Comparison of ENCODE assay signal across 14 cellular contexts in genomic region chr22:42520663-42521546, GRCh38. TPM values are rescaled to one million over a fixed set of nuclear protein-coding genes. Genes with fewer than 3 reads are reported as not detected.
A peak's percentile ranks its signal among the peaks of the same experiment; 100 is the strongest.
DNase-seq lines count a peak whose midpoint lies in the region; ATAC-seq, FAIRE-seq and TF ChIP-seq lines count a peak whose summit lies in the region.
"Had no signal": no experiment of that assay in that cellular context is flagged by ENCODE, and none has a peak within 500 bp of the region (broad histone marks: within the 10 kb centered on the region; RNA-seq: fewer than 3 reads in every experiment).

No MANE protein-coding gene starts in this region.

- H2BK20ac ChIP-seq in H1 (ENCODE audit: low read length) = no peak overlapping the region

- no peak overlapping the region for H3K4ac ChIP-seq in H1 (replicated peaks; ENCODE audit: insufficient read length, low read depth, low read length)

- intact Hi-C loops in CD8-positive, alpha-beta T cell (cut with DNase I, micrococcal nuclease) = no loop called here

- no peak overlapping the region for H2BK12ac ChIP-seq in H1 (ENCODE audit: low read depth, low read length)

- no peak overlapping the region for H3K14ac ChIP-seq in H1 (ENCODE audit: insufficient read length)

- no peaks in the 10 kb centered on the region for H3K9me3 ChIP-seq in CD8-positive, alpha-beta T cell (ENCODE audit: low read length)
- H3K9me3 ChIP-seq in KOPT-K1 (ENCODE audit: insufficient read depth, low read length, poor library complexity, severe bottlenecking) = no peaks in the 10 kb centered on the region
- no peaks in the 10 kb centered on the region for H3K9me3 ChIP-seq in H1 (ENCODE audit: insufficient read depth in 2 of 2, low read depth in 1 of 2, low read length in 1 of 2)
- no peaks in the 10 kb centered on the region for H3K9me3 ChIP-seq in neural progenitor cell (ENCODE audit: low read depth)
- H3K9me3 ChIP-seq: breast epithelium had no signal

- no peak for TF ChIP-seq EP300 in H1 (IDR thresholded peaks at IDR 0.05; ENCODE audit: borderline replicate concordance in 1 of 2, low read depth in 2 of 2, low read length in 2 of 2)

- peaks cover 4% of the 10 kb centered on the region for H3F3A ChIP-seq in neural progenitor cell (ENCODE audit: low read depth)

- H4K91ac ChIP-seq in H1 (replicated peaks; ENCODE audit: insufficient read length, low read length) = no peak overlapping the region

- peak overlapping the region; percentile 45 for H4K8ac ChIP-seq in H1 (ENCODE audit: extremely low read depth, insufficient read depth, low read length)

- CTCF ChIA-PET in CD8-positive, alpha-beta T cell (lab: Charles Lee) = no interaction called here
- CTCF ChIA-PET in H1 (lab: Charles Lee; ENCODE audit: partially characterized antibody) = no interaction called here

- no peaks in the 10 kb centered on the region for H4K20me1 ChIP-seq in H1 (replicated peaks in 1 of 2; ENCODE audit: control insufficient read depth in 1 of 2, insufficient read depth in 2 of 2, low read length in 2 of 2)
- H4K20me1 ChIP-seq in neural progenitor cell (ENCODE audit: low read depth) = peaks cover 7% of the 10 kb centered on the region

- H2BK120ac ChIP-seq in H1 (replicated peaks; ENCODE audit: low read depth, low read length) = no peak overlapping the region

- H3K56ac ChIP-seq in H1 (replicated peaks; ENCODE audit: insufficient read length, low read depth, low read length) = no peak overlapping the region

- no peak overlapping the region for H3K27ac Mint-ChIP-seq in CD8-positive, alpha-beta T cell
- peak overlapping the region; percentile 74 for H3K27ac Mint-ChIP-seq in neural progenitor cell

- H2AFZ ChIP-seq in H1 (ENCODE audit: low read length) (no peak overlapping the region), neural progenitor cell (replicated peaks) (no peak overlapping the region)

- H3K79me1 ChIP-seq in H1 (ENCODE audit: low read depth, low read length) = no peaks in the 10 kb centered on the region

- H3K4me3 Mint-ChIP-seq in CD8-positive, alpha-beta T cell = peak overlapping the region; percentile 97
- peak overlapping the region; percentile 99 for H3K4me3 Mint-ChIP-seq in neural progenitor cell

- H3K4me2 ChIP-seq in H1 (ENCODE audit: insufficient read depth in 1 of 2, low read depth in 2 of 2, low read length in 2 of 2) = no peak overlapping the region; a peak in 1 of 4 replicates
- H3K4me2 ChIP-seq in neural progenitor cell = no peak overlapping the region

- H3K23ac ChIP-seq in H1 (ENCODE audit: insufficient read length) = no peak overlapping the region

- H3K36me3 ChIP-seq in CD8-positive, alpha-beta T cell (ENCODE audit: insufficient read depth, low read length) = peaks cover 14% of the 10 kb centered on the region
- H3K36me3 ChIP-seq in KOPT-K1 (ENCODE audit: insufficient read depth, low read length) (peaks cover 21% of the 10 kb centered on the region), H1 (ENCODE audit: control insufficient read depth in 2 of 4, insufficient read depth in 4 of 4, low read length in 3 of 4) (peaks cover 0 to 15% (median 2%) of the 10 kb centered on the region in 4 experiments; a peak in 4 of 8 replicates), neural progenitor cell (no peaks in the 10 kb centered on the region)
- H3K36me3 ChIP-seq: breast epithelium had no signal

- no peak for ATAC-seq in CD8-positive, alpha-beta T cell

- POLR2A ChIA-PET in CD8-positive, alpha-beta T cell (lab: Charles Lee) = no interaction called here
- POLR2A ChIA-PET in H1 (lab: Charles Lee; ENCODE audit: partially characterized antibody) = no interaction called here

- H3K9me3 Mint-ChIP-seq in CD8-positive, alpha-beta T cell = no peaks in the 10 kb centered on the region
- H3K9me3 Mint-ChIP-seq in neural progenitor cell = peaks cover 6% of the 10 kb centered on the region

- H2BK5ac ChIP-seq in H1 (ENCODE audit: low read depth, low read length) = no peak overlapping the region

- H3K4me1 Mint-ChIP-seq in CD8-positive, alpha-beta T cell (ENCODE audit: low read depth) = peaks cover 17% of the 10 kb centered on the region
- peaks cover 16% of the 10 kb centered on the region for H3K4me1 Mint-ChIP-seq in neural progenitor cell

- H3K27me3 ChIP-seq in CD8-positive, alpha-beta T cell (ENCODE audit: insufficient read depth, low read length) = no peaks in the 10 kb centered on the region
- no peaks in the 10 kb centered on the region for H3K27me3 ChIP-seq in H1 (replicated peaks in 1 of 4; ENCODE audit: control insufficient read depth in 3 of 4, extremely low read depth in 1 of 4, insufficient read depth in 3 of 4, low read length in 3 of 4)
- H3K27me3 ChIP-seq in neural progenitor cell = no peaks in the 10 kb centered on the region
- H3K27me3 ChIP-seq: breast epithelium had no signal

- no peak overlapping the region for H3K18ac ChIP-seq in H1 (ENCODE audit: extremely low read depth, low read length)

- WGBS in H1 (ENCODE audit: extremely low coverage in 1 of 2, insufficient coverage in 1 of 2, insufficient read length in 1 of 2, insufficient replicate concordance in 2 of 2, low coverage in 1 of 2, low lambda C conversion rate in 2 of 2, missing lambda C conversion rate in 1 of 2), 2 experiments = 88% methylated on average over 18 of the region's 20 CpGs; no CpG with 5 or more reads in 1 of the 2 experiments

- FAIRE-seq in H1 (lab: Jason Lieb, UNC) = no peak

- no peaks in the 10 kb centered on the region for H3K27me3 Mint-ChIP-seq in CD8-positive, alpha-beta T cell (ENCODE audit: low read depth)
- H3K27me3 Mint-ChIP-seq in neural progenitor cell (ENCODE audit: insufficient read depth, low read depth) = peaks cover 18% of the 10 kb centered on the region

- H3K4me1 ChIP-seq in CD8-positive, alpha-beta T cell (ENCODE audit: insufficient read depth, low read length) = peaks cover 16% of the 10 kb centered on the region
- H3K4me1 ChIP-seq in H1 (replicated peaks in 1 of 4; ENCODE audit: control insufficient read depth in 3 of 4, insufficient read depth in 4 of 4, low read length in 3 of 4) = peaks cover 0 to 3% (median 0%) of the 10 kb centered on the region in 4 experiments; a peak in 2 of 7 replicates
- peaks cover 4% of the 10 kb centered on the region for H3K4me1 ChIP-seq in neural progenitor cell
- H3K4me1 ChIP-seq: breast epithelium had no signal

- H2AK5ac ChIP-seq in H1 (ENCODE audit: low read depth, low read length) = no peak overlapping the region

- H3K4me3 ChIP-seq in CD8-positive, alpha-beta T cell (ENCODE audit: low read depth, low read length) = no peak overlapping the region
- H3K4me3 ChIP-seq in H1 (ENCODE audit: extremely low read depth in 1 of 4, insufficient read depth in 2 of 4, low read depth in 3 of 4, low read length in 4 of 4) = no peak overlapping the region
- no peak overlapping the region for H3K4me3 ChIP-seq in neural progenitor cell

- no peak for TF ChIP-seq POLR2A in H1 (IDR thresholded peaks at IDR 0.05; ENCODE audit: control extremely low read depth in 1 of 2, low read depth in 2 of 2, low read length in 2 of 2)

- TF ChIP-seq CTCF in CD8-positive, alpha-beta T cell (IDR thresholded peaks at IDR 0.05) = no peak
- TF ChIP-seq CTCF in H1 (IDR thresholded peaks at IDR 0.05; ENCODE audit: control extremely low read depth in 1 of 3, insufficient read depth in 1 of 3, low read depth in 1 of 3, low read length in 3 of 3) = no peak
- no peak for TF ChIP-seq CTCF in neural progenitor cell (IDR thresholded peaks at IDR 0.05)

- peaks cover 5% of the 10 kb centered on the region for H3K23me2 ChIP-seq in H1 (ENCODE audit: low read depth, low read length)

- 0 out of 2 replicates have a peak overlapping the region, but pooled peaks have one; percentile 72 for H2BK15ac ChIP-seq in H1 (ENCODE audit: low read length)

- no peak for TF ChIP-seq RAD21 in H1 (IDR thresholded peaks at IDR 0.05 in 1 of 2, conservative IDR thresholded peaks at IDR 0.05 in 1 of 2; ENCODE audit: low read depth in 2 of 2, low read length in 2 of 2)

- no peak for DNase-seq in CD8-positive, alpha-beta T cell
- DNase-seq in H1 (ENCODE audit: low read depth in 1 of 2, low spot score in 2 of 2) = no peak
- no peak for DNase-seq in neural progenitor cell (ENCODE audit: low spot score)
- no peak for DNase-seq in activated CD4-positive, CD25-positive, alpha-beta regulatory T cell treated with anti-CD3 and anti-CD28 coated beads, Interleukin-2, amount 50 U/mL, for 72 hours
- DNase-seq in SIG-M5 (lab: John Stamatoyannopoulos, UW) = no peak
- no peak for DNase-seq in KG1 (lab: John Stamatoyannopoulos, UW)
- no peak for DNase-seq in SW480 (ENCODE audit: low spot score)
- DNase-seq: activated CD8-positive, alpha-beta memory T cell treated with anti-CD3 and anti-CD28 coated beads, Interleukin-2, amount 50 U/mL, for 4 hours; Kasumi-1; left ventricle myocardium superior; NCI-H2107; stimulated activated CD4-positive, alpha-beta T cell treated with anti-CD3 and anti-CD28 coated beads, Interleukin-2, amount 100 ng/mL, for 48 hours had no signal

- H4K5ac ChIP-seq in H1 (ENCODE audit: insufficient read length, low read depth, low read length) = no peak overlapping the region

- no peak overlapping the region for H3K27ac ChIP-seq in CD8-positive, alpha-beta T cell (ENCODE audit: low read depth, low read length)
- H3K27ac ChIP-seq in KOPT-K1 (ENCODE audit: low read depth, low read length, poor library complexity, severe bottlenecking) = peak overlapping the region; percentile 83
- H3K27ac ChIP-seq in H1 (ENCODE audit: low read depth, low read length) = no peak overlapping the region
- H3K27ac ChIP-seq in neural progenitor cell = no peak overlapping the region

- H3K79me2 ChIP-seq in H1 (ENCODE audit: control insufficient read depth in 1 of 2, insufficient read depth in 2 of 2, low read length in 2 of 2) (peaks cover 0 to 13% of the 10 kb centered on the region in 2 experiments; a peak in 2 of 4 replicates), neural progenitor cell (ENCODE audit: low read depth) (peaks cover 24% of the 10 kb centered on the region)

- no peak overlapping the region for H3K9ac ChIP-seq in H1 (replicated peaks in 1 of 4; ENCODE audit: extremely low read depth in 1 of 4, low read depth in 3 of 4, low read length in 3 of 4)
- H3K9ac ChIP-seq in neural progenitor cell = no peak overlapping the region

- peaks cover 10% of the 10 kb centered on the region for H3K36me3 Mint-ChIP-seq in CD8-positive, alpha-beta T cell
- no peaks in the 10 kb centered on the region for H3K36me3 Mint-ChIP-seq in neural progenitor cell

RNA-seq across cellular contexts. Expression of gene RRP7A, which starts 1.3 kb away (rescaled TPM):
- 10 to 100 TPM; 61.0 to 66.6 TPM for total RNA-seq in CD8-positive, alpha-beta T cell
- 48.4 and 49.0 TPM in 2 replicates for total RNA-seq in H1 (2021; fragmentation: NEBNext Ultra II Directional; extraction: Animal tissue kit (Norgen Biotek cat#: 25700))
- polyA plus RNA-seq in H1 (2011; rRNA removed) = 18.4 and 26.7 TPM in 2 replicates
- 30.5 TPM for polyA plus RNA-seq in H1 (2011; cell fraction: cytosol; rRNA removed)
- 22.9 TPM for polyA plus RNA-seq in H1 (2011; cell fraction: nucleus; rRNA removed)
- 29.2 to 33.3 TPM (median 30.2 TPM) in 4 replicates for polyA plus RNA-seq in H1 (2012, experiment 1 of 2)
- polyA plus RNA-seq in H1 (2012, experiment 2 of 2) = 27.4 TPM
- polyA plus RNA-seq in H1 (2013, experiment 1 of 2) = 21.5 TPM
- polyA plus RNA-seq in H1 (2013, experiment 2 of 2) = 21.3 TPM
- polyA minus RNA-seq in H1 (2011; rRNA and poly(A)+ RNA removed) = 20.6 and 22.7 TPM in 2 replicates
- polyA minus RNA-seq in H1 (2011; cell fraction: cytosol; rRNA and poly(A)+ RNA removed) = 16.8 TPM
- 25.4 TPM for polyA minus RNA-seq in H1 (2011; cell fraction: nucleus; rRNA and poly(A)+ RNA removed)
- 15.2 and 31.9 TPM in 2 replicates for total RNA-seq in neural progenitor cell (ENCODE audit: low replicate concordance)

RNA-seq across cellular contexts. Expression of gene SERHL2, which starts 32.9 kb away (rescaled TPM):
- total RNA-seq in CD8-positive, alpha-beta T cell = under 1 TPM in 1 of 2 experiments, not detected in 1; 0.42 TPM
- total RNA-seq in H1 (2021; fragmentation: NEBNext Ultra II Directional; extraction: Animal tissue kit (Norgen Biotek cat#: 25700)) = 2.1 TPM in 1 of 2 replicates, not detected in the other
- 0.91 and 1.1 TPM in 2 replicates for polyA plus RNA-seq in H1 (2011; rRNA removed)
- polyA plus RNA-seq in H1 (2011; cell fraction: cytosol; rRNA removed) = 1.3 TPM
- polyA plus RNA-seq in H1 (2011; cell fraction: nucleus; rRNA removed) = 1.2 TPM
- 2.4 to 3.4 TPM (median 2.6 TPM) in 4 replicates for polyA plus RNA-seq in H1 (2012, experiment 1 of 2)
- polyA plus RNA-seq in H1 (2012, experiment 2 of 2) = 1.8 TPM
- 0.45 TPM for polyA plus RNA-seq in H1 (2013, experiment 1 of 2)
- 0.44 TPM for polyA plus RNA-seq in H1 (2013, experiment 2 of 2)
- polyA minus RNA-seq in H1 (2011; rRNA and poly(A)+ RNA removed) = 0.57 and 2.3 TPM in 2 replicates
- polyA minus RNA-seq in H1 (2011; cell fraction: cytosol; rRNA and poly(A)+ RNA removed) = not detected
- 3.1 TPM for polyA minus RNA-seq in H1 (2011; cell fraction: nucleus; rRNA and poly(A)+ RNA removed)
- 0.99 TPM in 1 of 2 replicates, not detected in the other for total RNA-seq in neural progenitor cell (ENCODE audit: low replicate concordance)
